Comparison of ENCODE assay signal across 1 cellular context in the genomic region with DNA sequence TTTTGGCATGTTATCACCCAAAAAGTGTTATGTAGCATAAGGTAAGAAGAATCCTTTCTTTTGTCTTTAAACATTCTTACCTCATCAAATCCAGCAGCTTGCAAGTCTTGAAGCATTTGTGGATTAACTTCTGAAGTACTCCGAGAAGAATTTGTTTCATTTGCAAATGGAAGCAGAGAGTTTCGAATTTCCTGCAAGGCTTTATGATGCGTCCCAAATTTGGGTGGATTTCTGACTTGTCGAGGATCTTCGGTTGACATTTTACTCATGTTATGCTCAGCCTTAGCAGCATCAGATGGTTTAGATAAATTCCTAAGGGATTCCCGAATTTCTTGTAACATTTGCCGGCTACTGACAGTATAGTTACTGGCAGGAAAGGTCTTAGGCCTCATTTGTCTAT.
TF ChIP-seq lines count a peak whose summit lies in the region.

No MANE protein-coding gene starts in this region.

TF ChIP-seq in HepG2, 621 proteins besides CTCF, POLR2A, EP300 and RAD21:
- TF ChIP-seq SATB2 (CRISPR knock-in tag; IDR thresholded peaks at IDR 0.05): no peak
- TF ChIP-seq ZNF513 (CRISPR knock-in tag; conservative IDR thresholded peaks at IDR 0.05): no peak
- TF ChIP-seq, protein P1, sequence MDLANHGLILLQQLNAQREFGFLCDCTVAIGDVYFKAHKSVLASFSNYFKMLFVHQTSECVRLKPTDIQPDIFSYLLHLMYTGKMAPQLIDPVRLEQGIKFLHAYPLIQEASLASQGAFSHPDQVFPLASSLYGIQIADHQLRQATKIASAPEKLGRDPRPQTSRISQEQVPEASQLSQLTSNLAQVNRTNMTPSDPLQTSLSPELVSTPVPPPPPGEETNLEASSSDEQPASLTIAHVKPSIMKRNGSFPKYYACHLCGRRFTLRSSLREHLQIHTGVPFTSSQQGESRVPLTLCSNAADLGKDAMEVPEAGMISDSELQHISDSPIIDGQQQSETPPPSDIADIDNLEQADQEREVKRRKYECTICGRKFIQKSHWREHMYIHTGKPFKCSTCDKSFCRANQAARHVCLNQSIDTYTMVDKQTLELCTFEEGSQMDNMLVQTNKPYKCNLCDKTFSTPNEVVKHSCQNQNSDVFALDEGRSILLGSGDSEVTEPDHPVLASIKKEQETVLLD (CRISPR knock-in tag; IDR thresholded peaks at IDR 0.05; ENCODE audit: low read depth): no peak
- TF ChIP-seq, protein P2, sequence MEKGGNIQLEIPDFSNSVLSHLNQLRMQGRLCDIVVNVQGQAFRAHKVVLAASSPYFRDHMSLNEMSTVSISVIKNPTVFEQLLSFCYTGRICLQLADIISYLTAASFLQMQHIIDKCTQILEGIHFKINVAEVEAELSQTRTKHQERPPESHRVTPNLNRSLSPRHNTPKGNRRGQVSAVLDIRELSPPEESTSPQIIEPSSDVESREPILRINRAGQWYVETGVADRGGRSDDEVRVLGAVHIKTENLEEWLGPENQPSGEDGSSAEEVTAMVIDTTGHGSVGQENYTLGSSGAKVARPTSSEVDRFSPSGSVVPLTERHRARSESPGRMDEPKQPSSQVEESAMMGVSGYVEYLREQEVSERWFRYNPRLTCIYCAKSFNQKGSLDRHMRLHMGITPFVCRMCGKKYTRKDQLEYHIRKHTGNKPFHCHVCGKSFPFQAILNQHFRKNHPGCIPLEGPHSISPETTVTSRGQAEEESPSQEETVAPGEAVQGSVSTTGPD (CRISPR knock-in tag; IDR thresholded peaks at IDR 0.05): no peak
- TF ChIP-seq TEAD2 (CRISPR knock-in tag; IDR thresholded peaks at IDR 0.05): no peak
- TF ChIP-seq ZNF841 (CRISPR knock-in tag; IDR thresholded peaks at IDR 0.05; ENCODE audit: borderline replicate concordance): no peak
- no peak for TF ChIP-seq ZNF326 (CRISPR knock-in tag; IDR thresholded peaks at IDR 0.05; ENCODE audit: borderline replicate concordance)
- TF ChIP-seq ZNF460 (CRISPR knock-in tag; IDR thresholded peaks at IDR 0.05; ENCODE audit: borderline replicate concordance): no peak
- TF ChIP-seq ZNF891 (CRISPR knock-in tag; IDR thresholded peaks at IDR 0.05): no peak
- no peak for TF ChIP-seq ZNF557 (CRISPR knock-in tag; IDR thresholded peaks at IDR 0.05)
- no peak for TF ChIP-seq ZNF562 (CRISPR knock-in tag; IDR thresholded peaks at IDR 0.05; ENCODE audit: borderline replicate concordance)
- TF ChIP-seq DR1 (CRISPR knock-in tag; IDR thresholded peaks at IDR 0.05): no peak
- TF ChIP-seq SOX6 (IDR thresholded peaks at IDR 0.05): no peak
- no peak for TF ChIP-seq SOX6 (CRISPR knock-in tag; IDR thresholded peaks at IDR 0.05)
- no peak for TF ChIP-seq ZNF256 (CRISPR knock-in tag; conservative IDR thresholded peaks at IDR 0.05)
- no peak for TF ChIP-seq ZBTB38 (CRISPR knock-in tag; IDR thresholded peaks at IDR 0.05)
- TF ChIP-seq, protein P3, sequence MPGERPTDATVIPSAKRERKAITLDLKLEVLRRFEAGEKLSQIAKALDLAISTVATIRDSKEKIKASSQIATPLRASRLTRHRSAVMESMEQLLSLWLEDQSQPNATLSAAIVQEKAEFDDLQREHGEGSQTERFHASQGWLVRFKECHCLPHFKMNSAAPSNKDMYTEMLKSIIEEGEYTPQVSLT (CRISPR knock-in tag; IDR thresholded peaks at IDR 0.05; ENCODE audit: borderline replicate concordance, low read depth): no peak
